ENCODE assay signal across 1 cellular context in the genomic region with DNA sequence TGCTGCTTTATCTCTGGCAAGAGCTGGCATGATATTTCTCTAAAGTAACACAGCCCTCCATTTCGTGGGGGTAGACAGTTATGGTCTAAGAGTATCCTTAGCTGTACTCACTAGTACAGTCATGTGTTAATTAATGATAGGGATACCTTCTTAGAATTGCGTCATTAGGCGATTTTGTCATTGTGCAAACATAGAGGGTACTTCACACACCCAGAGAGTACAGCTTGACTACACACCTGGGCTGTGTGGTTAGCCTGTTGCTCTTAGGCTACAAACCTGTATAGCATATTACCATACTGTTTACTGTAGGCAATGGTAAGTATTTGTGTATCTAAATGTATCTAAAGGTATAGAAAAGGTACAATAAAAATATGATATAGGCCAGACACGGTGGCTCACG.
TF ChIP-seq lines count a peak whose summit lies in the region.

No MANE protein-coding gene starts in this region.

TF ChIP-seq in HepG2, 621 proteins besides CTCF, POLR2A, EP300 and RAD21:
- TF ChIP-seq CEBPB (IDR thresholded peaks at IDR 0.05; ENCODE audit: borderline replicate concordance, low read depth, low read length): peak; percentile 43; the same call in 1 of the 2 replicates
- TF ChIP-seq CEBPG (CRISPR knock-in tag; IDR thresholded peaks at IDR 0.05): 0 out of 2 replicates have a peak, but pooled peaks have one; percentile 11
- no peak for TF ChIP-seq ISL2 (CRISPR knock-in tag; IDR thresholded peaks at IDR 0.05)
- no peak for TF ChIP-seq ZNF776 (CRISPR knock-in tag; IDR thresholded peaks at IDR 0.05)
- no peak for TF ChIP-seq ZNF547 (CRISPR knock-in tag; IDR thresholded peaks at IDR 0.05)
